10 cellular contexts compared by ENCODE assay signal in the genomic region with DNA sequence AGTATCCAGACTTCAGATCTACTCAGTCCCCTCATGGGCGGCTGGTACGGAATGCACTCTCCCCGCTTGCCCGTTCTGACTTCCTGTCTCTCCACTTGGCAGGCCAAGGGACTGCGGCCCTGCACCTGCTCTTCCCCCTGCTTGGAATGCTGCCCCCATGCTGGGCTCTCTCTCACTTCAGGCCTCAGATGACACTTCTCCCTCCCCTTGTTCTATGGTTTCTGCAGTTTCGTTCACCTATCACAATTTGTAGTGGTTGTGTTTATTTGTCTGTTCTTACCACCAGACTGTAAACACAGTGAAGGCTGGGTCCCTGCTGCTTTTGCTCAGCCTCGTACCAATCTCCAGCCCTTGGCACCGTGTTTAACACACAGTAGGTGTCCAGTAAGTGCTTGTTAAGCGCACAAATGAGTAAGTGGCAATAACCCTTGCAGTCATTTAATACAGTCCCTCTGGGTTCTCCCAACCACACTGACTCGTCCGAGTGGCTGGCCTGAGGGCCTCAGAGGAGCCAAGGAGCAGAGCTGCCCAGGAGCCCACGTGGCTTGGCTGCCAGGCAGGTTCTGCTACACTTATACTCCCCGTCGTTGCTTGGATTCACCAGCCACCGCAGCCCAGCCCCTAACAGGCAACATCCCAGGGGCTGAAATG. TPM values are rescaled to one million over a fixed set of nuclear protein-coding genes. Genes with fewer than 3 reads are reported as not detected.
DNase-seq lines count a peak whose midpoint lies in the region; ATAC-seq and TF ChIP-seq lines count a peak whose summit lies in the region.
"Had no signal": no experiment of that assay in that cellular context is flagged by ENCODE, and none has a peak within 500 bp of the region (broad histone marks: within the 10 kb centered on the region; RNA-seq: fewer than 3 reads in every experiment).

No MANE protein-coding gene starts in this region.

- peak overlapping the region; percentile 22 for H3K27ac Mint-ChIP-seq in type B pancreatic cell
- no peak overlapping the region for H3K27ac Mint-ChIP-seq in activated T-helper 1 cell treated with anti-CD3 and anti-CD28 coated beads, Interleukin-12 subunit alpha, Interleukin-12 subunit beta, Interleukin-2, Interleukin-4 antibody, amounts not matched to agents 30 ng/mL and 10 ng/mL and 1 ng/mL, durations not matched to agents 14 hours and 24 hours and 36 hours

- in situ Hi-C loops in KBM-7 (cut with MboI; ENCODE audit: low pct_unique_long_range_greater_than_20kb, low sequenced_read_pairs) = no loop called here

- no peak for TF ChIP-seq CTCF in type B pancreatic cell (conservative IDR thresholded peaks at IDR 0.05)

- H3K4me1 Mint-ChIP-seq in type B pancreatic cell (ENCODE audit: unreplicated experiment) = peaks cover 4% of the 10 kb centered on the region
- H3K4me1 Mint-ChIP-seq in activated T-helper 1 cell treated with anti-CD3 and anti-CD28 coated beads, Interleukin-12 subunit alpha, Interleukin-12 subunit beta, Interleukin-2, Interleukin-4 antibody, amounts not matched to agents 30 ng/mL and 10 ng/mL and 1 ng/mL, durations not matched to agents 14 hours and 24 hours and 36 hours (ENCODE audit: low read depth) = no peaks in the 10 kb centered on the region
- H3K4me1 Mint-ChIP-seq: central memory CD8-positive, alpha-beta T cell had no signal

- DNase-seq in Right ventricle myocardium inferior (ENCODE audit: missing footprints) (peak; percentile 53), left ventricle myocardium superior (no peak), NCI-H748 (lab: John Stamatoyannopoulos, UW; ENCODE audit: unreplicated experiment) (peak; percentile 67), inferior parietal cortex (ENCODE audit: extremely low spot score) (peak; percentile 10), type B pancreatic cell (ENCODE audit: extremely low spot score, unreplicated experiment) (no peak), midbrain (lab: John Stamatoyannopoulos, UW) (no peak), KBM-7 (no peak)
- no peak for DNase-seq in activated T-helper 1 cell treated with anti-CD3 and anti-CD28 coated beads, Interleukin-12 subunit alpha, Interleukin-12 subunit beta, Interleukin-2, Interleukin-4 antibody, amounts not matched to agents 30 ng/mL and 10 ng/mL and 1 ng/mL, durations not matched to agents 14 hours and 24 hours and 36 hours (ENCODE audit: low spot score)
- DNase-seq: right cardiac atrium had no signal

- intact Hi-C loops in Right ventricle myocardium inferior (cut with DNase I) = no loop called here
- intact Hi-C loops in left ventricle myocardium superior (cut with micrococcal nuclease) = no loop called here
- intact Hi-C loops in activated T-helper 1 cell treated with anti-CD3 and anti-CD28 coated beads, Interleukin-12 subunit alpha, Interleukin-12 subunit beta, Interleukin-2, Interleukin-4 antibody, amounts not matched to agents 30 ng/mL and 10 ng/mL and 1 ng/mL, durations not matched to agents 14 hours and 24 hours and 36 hours (cut with micrococcal nuclease) = no loop called here

- ATAC-seq in Right ventricle myocardium inferior (no peak), left ventricle myocardium superior (no peak)
- ATAC-seq: right cardiac atrium had no signal

- peak overlapping the region; percentile 84 for H3K4me3 Mint-ChIP-seq in type B pancreatic cell
- H3K4me3 Mint-ChIP-seq in activated T-helper 1 cell treated with anti-CD3 and anti-CD28 coated beads, Interleukin-12 subunit alpha, Interleukin-12 subunit beta, Interleukin-2, Interleukin-4 antibody, amounts not matched to agents 30 ng/mL and 10 ng/mL and 1 ng/mL, durations not matched to agents 14 hours and 24 hours and 36 hours = no peak overlapping the region
- H3K4me3 Mint-ChIP-seq: central memory CD8-positive, alpha-beta T cell had no signal

- H3K36me3 Mint-ChIP-seq in type B pancreatic cell = peaks cover 17% of the 10 kb centered on the region
- no peaks in the 10 kb centered on the region for H3K36me3 Mint-ChIP-seq in activated T-helper 1 cell treated with anti-CD3 and anti-CD28 coated beads, Interleukin-12 subunit alpha, Interleukin-12 subunit beta, Interleukin-2, Interleukin-4 antibody, amounts not matched to agents 30 ng/mL and 10 ng/mL and 1 ng/mL, durations not matched to agents 14 hours and 24 hours and 36 hours (ENCODE audit: low read depth)

- H3K9me3 Mint-ChIP-seq in type B pancreatic cell = no peaks in the 10 kb centered on the region
- peaks cover 1% of the 10 kb centered on the region for H3K9me3 Mint-ChIP-seq in activated T-helper 1 cell treated with anti-CD3 and anti-CD28 coated beads, Interleukin-12 subunit alpha, Interleukin-12 subunit beta, Interleukin-2, Interleukin-4 antibody, amounts not matched to agents 30 ng/mL and 10 ng/mL and 1 ng/mL, durations not matched to agents 14 hours and 24 hours and 36 hours

- H3K27me3 Mint-ChIP-seq in type B pancreatic cell = peaks cover 75% of the 10 kb centered on the region
- peaks cover 20% of the 10 kb centered on the region for H3K27me3 Mint-ChIP-seq in activated T-helper 1 cell treated with anti-CD3 and anti-CD28 coated beads, Interleukin-12 subunit alpha, Interleukin-12 subunit beta, Interleukin-2, Interleukin-4 antibody, amounts not matched to agents 30 ng/mL and 10 ng/mL and 1 ng/mL, durations not matched to agents 14 hours and 24 hours and 36 hours (ENCODE audit: insufficient read depth)

RNA-seq across cellular contexts. Expression of a gene that starts 11.8 kb away (rescaled TPM):
- total RNA-seq in Right ventricle myocardium inferior = 0.68 TPM
- 1.2 TPM for total RNA-seq in left ventricle myocardium superior
- total RNA-seq in type B pancreatic cell (ENCODE audit: low replicate concordance) = 2.1 and 3.0 TPM in 2 replicates
- total RNA-seq in activated T-helper 1 cell treated with anti-CD3 and anti-CD28 coated beads, Interleukin-12 subunit alpha, Interleukin-12 subunit beta, Interleukin-2, Interleukin-4 antibody, amounts not matched to agents 30 ng/mL and 10 ng/mL and 1 ng/mL, durations not matched to agents 14 hours and 24 hours and 36 hours = not detected in 2 replicates

Comparison
In these comparisons a context has a peak if more than half of its experiments do, and no peak if none do; other contexts are left out.
1. DNase-seq: peak in Right ventricle myocardium inferior (single experiment), NCI-H748 (single experiment) and inferior parietal cortex (single experiment); none in left ventricle myocardium superior (single experiment), type B pancreatic cell (single experiment), midbrain (single experiment), activated T-helper 1 cell treated with anti-CD3 and anti-CD28 coated beads, Interleukin-12 subunit alpha, Interleukin-12 subunit beta, Interleukin-2, Interleukin-4 antibody, amounts not matched to agents 30 ng/mL and 10 ng/mL and 1 ng/mL, durations not matched to agents 14 hours and 24 hours and 36 hours (single experiment) and KBM-7 (single experiment).